In the genomic region with DNA sequence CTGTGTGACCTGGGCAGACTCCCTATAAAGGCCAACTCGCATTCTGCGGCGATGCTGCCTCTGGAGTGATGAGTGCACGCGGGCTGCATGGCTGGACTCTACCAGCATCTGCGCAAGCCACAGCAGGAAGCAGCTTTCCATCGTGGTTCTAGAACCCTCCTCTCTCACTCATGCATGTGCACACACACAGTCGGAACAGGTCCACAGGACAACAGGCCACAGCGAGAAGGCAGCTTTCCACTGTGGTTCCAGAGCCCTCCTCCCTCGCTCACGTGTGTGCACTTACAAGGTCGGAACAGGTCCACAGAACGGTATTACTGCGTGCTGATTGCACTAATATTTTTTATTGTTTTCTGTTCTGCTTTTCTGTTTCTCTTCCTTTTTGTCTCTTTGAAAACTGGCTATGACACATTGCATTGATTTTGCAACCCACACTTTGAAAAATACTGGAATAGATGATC, we compare ENCODE assay signal across 8 cellular contexts.
A peak's percentile ranks its signal among the peaks of the same experiment; 100 is the strongest.
DNase-seq lines count a peak whose midpoint lies in the region; ATAC-seq and TF ChIP-seq lines count a peak whose summit lies in the region.
"Not testable (repeated sequence)": the region's sequence is repeated elsewhere in the genome, so short reads cannot be mapped to it uniquely, and the experiment has no call there.

No MANE protein-coding gene starts in this region.

- not testable (repeated sequence) for H3K9me3 ChIP-seq in Karpas-422 (ENCODE audit: low read length); naive thymus-derived CD4-positive, alpha-beta T cell (ENCODE audit: control insufficient read depth in 2 of 3, low read length in 3 of 3)

- H3K36me3 Mint-ChIP-seq in activated B cell treated with CpG ODN at 0.5 μM for 24 hours (ENCODE audit: low read depth): peaks cover 37% of the 10 kb centered on the region
- peaks cover 0 to 34% (median 15%) of the 10 kb centered on the region in 5 donors for H3K36me3 Mint-ChIP-seq in naive thymus-derived CD4-positive, alpha-beta T cell

- H3K4me3 Mint-ChIP-seq in activated B cell treated with CpG ODN at 0.5 μM for 24 hours: peak overlapping the region; percentile 33
- H3K4me3 Mint-ChIP-seq in naive thymus-derived CD4-positive, alpha-beta T cell: not testable (repeated sequence)

- DNase-seq in Ammon's horn (ENCODE audit: low spot score): peak; percentile 49
- peak; percentile 63 for DNase-seq in Karpas-422
- DNase-seq in activated B cell treated with CpG ODN at 0.5 μM for 24 hours: peak; percentile 66
- not testable (repeated sequence) for DNase-seq in naive thymus-derived CD4-positive, alpha-beta T cell

- H3K9ac ChIP-seq in Karpas-422 (ENCODE audit: low read length): not testable (repeated sequence)

- POLR2A ChIA-PET in activated B cell treated with CpG ODN at 0.5 μM for 24 hours (lab: Charles Lee): interaction anchor here (0.5 to 1.8 kb wide), 9 partner anchors 15 to 386 kb away, joined by 3 to 15 read pairs (median 4); partner anchors contain the start of gene BANP
- POLR2A ChIA-PET in naive thymus-derived CD4-positive, alpha-beta T cell (lab: Charles Lee): not testable (repeated sequence)

- CTCF ChIA-PET in activated B cell treated with CpG ODN at 0.5 μM for 24 hours (lab: Charles Lee); naive thymus-derived CD4-positive, alpha-beta T cell (lab: Charles Lee): not testable (repeated sequence)

- not testable (repeated sequence) for H3K36me3 ChIP-seq in Karpas-422 (ENCODE audit: insufficient read depth, low read length)
- peaks cover 0 to 33% (median 0%) of the 10 kb centered on the region in 3 experiments for H3K36me3 ChIP-seq in naive thymus-derived CD4-positive, alpha-beta T cell (ENCODE audit: control insufficient read depth in 2 of 3, insufficient read depth in 3 of 3, low read length in 3 of 3)

- not testable (repeated sequence) for H3K27me3 Mint-ChIP-seq in activated B cell treated with CpG ODN at 0.5 μM for 24 hours; naive thymus-derived CD4-positive, alpha-beta T cell

- peak; percentile 67 for ATAC-seq in GM18517 (IDR thresholded peaks at IDR 0.05; ENCODE audit: unreplicated experiment)
- ATAC-seq in GM19455 (IDR thresholded peaks at IDR 0.05; ENCODE audit: unreplicated experiment): peak; percentile 65
- ATAC-seq in HG02571 (IDR thresholded peaks at IDR 0.05; ENCODE audit: unreplicated experiment): peak; percentile 48
- peak; percentile 64 for ATAC-seq in HG03066 (IDR thresholded peaks at IDR 0.05; ENCODE audit: low read depth, unreplicated experiment)
- peak; percentile 63 for ATAC-seq in activated B cell treated with CpG ODN at 0.5 μM for 24 hours (ENCODE audit: low read depth)
- ATAC-seq in naive thymus-derived CD4-positive, alpha-beta T cell: peak; percentile 73

- not testable (repeated sequence) for H3K4me3 ChIP-seq in Karpas-422 (ENCODE audit: low read length); naive thymus-derived CD4-positive, alpha-beta T cell (ENCODE audit: low read length)

- not testable (repeated sequence) for H3K79me2 ChIP-seq in Karpas-422 (ENCODE audit: low read length)

- not testable (repeated sequence) for H3K27me3 ChIP-seq in Karpas-422 (ENCODE audit: low read length); naive thymus-derived CD4-positive, alpha-beta T cell (ENCODE audit: control insufficient read depth in 2 of 2, insufficient read depth in 2 of 2, low read length in 2 of 2)

- intact Hi-C loops in activated B cell treated with CpG ODN at 0.5 μM for 24 hours (cut with micrococcal nuclease): loop anchor here (10.0 kb wide), 3 partner anchors 59 to 411 kb away; partner anchors contain the start of gene ZFPM1
- intact Hi-C loops in naive thymus-derived CD4-positive, alpha-beta T cell (cut with micrococcal nuclease): not testable (repeated sequence)

- TF ChIP-seq CTCF in activated B cell treated with CpG ODN at 0.5 μM for 24 hours (IDR thresholded peaks at IDR 0.05): not testable (repeated sequence)

- peak overlapping the region; percentile 38 for H3K4me2 ChIP-seq in Karpas-422 (ENCODE audit: low read depth, low read length, poor library complexity, severe bottlenecking)

- H3K9me3 Mint-ChIP-seq in activated B cell treated with CpG ODN at 0.5 μM for 24 hours; naive thymus-derived CD4-positive, alpha-beta T cell: not testable (repeated sequence)

- peaks cover 76% of the 10 kb centered on the region for H3K4me1 Mint-ChIP-seq in activated B cell treated with CpG ODN at 0.5 μM for 24 hours
- not testable (repeated sequence) for H3K4me1 Mint-ChIP-seq in naive thymus-derived CD4-positive, alpha-beta T cell

- not testable (repeated sequence) for H3K9me2 ChIP-seq in Karpas-422 (replicated peaks; ENCODE audit: insufficient read depth, low read length)

- peak overlapping the region; percentile 98 for H3K27ac Mint-ChIP-seq in activated B cell treated with CpG ODN at 0.5 μM for 24 hours
- not testable (repeated sequence) for H3K27ac Mint-ChIP-seq in naive thymus-derived CD4-positive, alpha-beta T cell

- not testable (repeated sequence) for H2AFZ ChIP-seq in Karpas-422 (ENCODE audit: low read length)

- H3K27ac ChIP-seq in Karpas-422 (ENCODE audit: low read length): peak overlapping the region; percentile 58; the same call in 1 of the 2 replicates
- H3K27ac ChIP-seq in naive thymus-derived CD4-positive, alpha-beta T cell (ENCODE audit: low read depth, low read length): not testable (repeated sequence)

- H3K4me1 ChIP-seq in Karpas-422 (ENCODE audit: low read length): peaks cover 24% of the 10 kb centered on the region
- H3K4me1 ChIP-seq in naive thymus-derived CD4-positive, alpha-beta T cell (ENCODE audit: control insufficient read depth in 2 of 2, insufficient read depth in 2 of 2, low read length in 2 of 2): not testable (repeated sequence)

- H4K20me1 ChIP-seq in Karpas-422 (ENCODE audit: insufficient read depth, low read depth, low read length): not testable (repeated sequence)
